25 cellular contexts compared by ENCODE assay signal in the genomic region with DNA sequence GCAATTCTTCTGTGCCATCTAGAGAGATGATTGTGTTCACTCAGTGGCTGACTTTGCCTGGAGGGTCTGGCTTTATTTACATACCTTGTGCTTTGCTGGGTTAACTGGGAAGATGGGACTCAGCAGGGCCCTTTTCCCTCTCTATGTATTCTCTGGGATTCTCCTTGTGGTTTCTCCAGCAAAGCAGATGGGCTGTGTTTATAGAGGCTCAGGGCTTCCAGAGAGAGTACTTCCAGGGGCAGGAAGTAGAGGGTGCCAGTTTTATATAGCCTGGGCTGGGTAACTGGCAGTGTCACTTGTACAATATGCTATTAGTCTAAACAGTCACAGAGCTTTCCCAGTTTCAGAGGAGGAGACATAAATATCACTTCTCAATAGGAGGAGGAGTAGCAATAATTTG.
"Had no signal": no experiment of that assay in that cellular context is flagged by ENCODE, and none has a peak within 500 bp of the region (broad histone marks: within the 10 kb centered on the region; RNA-seq: fewer than 3 reads in every experiment).

No MANE protein-coding gene starts in this region.

- H3K36me3 ChIP-seq: adrenal gland, Peyer's patch, SJCRH30 had no signal

- H3K9me3 ChIP-seq: adrenal gland, Peyer's patch, SJCRH30, SK-N-SH had no signal

- H3K4me1 ChIP-seq: adrenal gland, Peyer's patch, SJCRH30 had no signal

- DNase-seq: activated CD4-positive, alpha-beta memory T cell treated with anti-CD3 and anti-CD28 coated beads for 36 hours; activated CD4-positive, alpha-beta T cell treated with anti-CD3 and anti-CD28 coated beads, Interleukin-2, amount 10 ng/mL, durations not matched to agents 7 days and 5 days; activated CD4-positive, CD25-positive, alpha-beta regulatory T cell; activated CD8-positive, alpha-beta memory T cell treated with anti-CD3 and anti-CD28 coated beads for 24 hours; activated gamma-delta T cell; activated naive CD4-positive, alpha-beta T cell treated with anti-CD3 and anti-CD28 coated beads for 36 hours; activated naive CD8-positive, alpha-beta T cell treated with anti-CD3 and anti-CD28 coated beads, Interleukin-2, amount 10 ng/mL, durations not matched to agents 7 days and 5 days; activated T-cell treated with anti-CD3 and anti-CD28 coated beads for 4 hours; activated T-cell treated with anti-CD3 and anti-CD28 coated beads, Interleukin-2, amount 50 U/mL, for 48 hours; adrenal gland; anterior cingulate cortex; cortex of kidney; NCI-H1048; NCI-H146; NCI-H2029; NCI-H2107; NCI-H526 treated with DMSO at 0.1 percent for 48 hours; Peyer's patch; Right ventricle myocardium superior; SJCRH30; SK-N-SH; T-helper 1 cell had no signal

- H3K4me3 ChIP-seq: adrenal gland, Peyer's patch, SJCRH30 had no signal

- H3K27ac ChIP-seq: adrenal gland, Peyer's patch, RWPE1, SJCRH30, VCaP had no signal

- H3K27me3 ChIP-seq: Peyer's patch, SJCRH30 had no signal

- ATAC-seq: activated T-helper 17 cell treated with anti-CD3 and anti-CD28 coated beads, Interleukin-2, amount 50 U/mL, for 72 hours had no signal
